19 cellular contexts compared by ENCODE assay signal in the genomic region with DNA sequence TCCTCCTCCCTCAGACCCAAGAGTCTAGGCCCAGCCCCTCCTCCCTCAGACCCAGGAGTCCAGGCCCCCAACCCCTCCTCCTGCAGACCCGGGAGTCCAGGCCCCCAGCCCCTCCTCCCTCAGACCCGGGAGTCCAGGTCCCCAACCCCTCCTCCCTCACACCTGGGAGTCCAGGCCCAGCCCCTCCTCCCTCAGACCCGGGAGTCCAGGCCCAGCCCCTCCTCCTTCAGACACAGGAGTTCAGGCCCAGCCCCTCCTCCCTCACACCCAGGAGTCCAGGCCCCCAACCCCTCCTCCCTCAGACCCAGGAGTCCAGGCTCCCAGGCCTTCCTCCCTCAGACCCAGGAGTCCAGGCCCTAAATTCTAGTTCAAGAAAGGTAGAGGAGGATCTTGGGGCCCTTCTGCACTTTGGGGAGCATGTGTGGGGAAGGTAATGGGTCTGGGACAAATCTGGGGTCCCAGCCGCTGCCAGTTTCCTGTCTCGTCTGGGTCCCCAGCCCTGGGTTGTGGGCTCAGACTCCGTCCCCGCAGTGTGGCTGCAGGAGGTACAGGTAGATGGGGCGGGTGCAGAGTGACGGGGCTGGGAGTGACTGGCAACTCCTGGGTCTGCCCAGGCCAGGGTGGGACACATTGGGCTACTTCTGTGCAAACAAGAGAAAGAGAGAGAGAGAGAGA. TPM values are rescaled to one million over a fixed set of nuclear protein-coding genes. Genes with fewer than 3 reads are reported as not detected.
DNase-seq lines count a peak whose midpoint lies in the region; ATAC-seq and TF ChIP-seq lines count a peak whose summit lies in the region.
"Had no signal": no experiment of that assay in that cellular context is flagged by ENCODE, and none has a peak within 500 bp of the region (broad histone marks: within the 10 kb centered on the region; RNA-seq: fewer than 3 reads in every experiment).

No MANE protein-coding gene starts in this region.

- H4K5ac ChIP-seq in mesendoderm (ENCODE audit: low read length) = no peak overlapping the region

- H3K27ac ChIP-seq in breast epithelium (no peak overlapping the region), mesendoderm (ENCODE audit: low read depth, low read length) (peak overlapping the region; percentile 75), right atrium auricular region (no peak overlapping the region), Peyer's patch (no peak overlapping the region)
- H3K27ac ChIP-seq: pancreas had no signal

- no peak overlapping the region for H3K4me2 ChIP-seq in mesendoderm (ENCODE audit: low read length)

- intact Hi-C loops in MCF 10A (cut with micrococcal nuclease) (no loop called here), breast epithelium (cut with DNase I; ENCODE audit: low total_unique reads) (no loop called here)

- in situ Hi-C loops in KBM-7 (cut with MboI; ENCODE audit: low pct_unique_long_range_greater_than_20kb, low sequenced_read_pairs) = no loop called here

- no peak overlapping the region for H3K4me3 ChIP-seq in breast epithelium
- no peak overlapping the region for H3K4me3 ChIP-seq in mesendoderm (ENCODE audit: low read length)
- no peak overlapping the region for H3K4me3 ChIP-seq in right atrium auricular region
- H3K4me3 ChIP-seq in Peyer's patch = no peak overlapping the region
- H3K4me3 ChIP-seq: pancreas had no signal

- H2BK5ac ChIP-seq in mesendoderm (ENCODE audit: low read length) = no peak overlapping the region

- no peak overlapping the region for H2AK5ac ChIP-seq in mesendoderm (ENCODE audit: low read length)

- ATAC-seq in T-helper 17 cell = no peak
- ATAC-seq: activated CD4-positive, alpha-beta T cell treated with anti-CD3 and anti-CD28 coated beads for 36 hours had no signal

- H3K4ac ChIP-seq in mesendoderm (ENCODE audit: low read depth, low read length) = no peak overlapping the region

- no peaks in the 10 kb centered on the region for H3K9me3 Mint-ChIP-seq in MCF 10A (ENCODE audit: unreplicated experiment)
- H3K9me3 Mint-ChIP-seq: activated naive CD8-positive, alpha-beta T cell treated with anti-CD3 and anti-CD28 coated beads, Interleukin-2, amount 10 ng/mL, durations not matched to agents 7 days and 5 days; memory B cell had no signal

- POLR2A ChIA-PET in MCF 10A (lab: Yijun Ruan, JAX) = interaction anchor here (0.7 to 0.9 kb wide), 4 partner anchors 10 to 72 kb away, joined by 3 to 4 read pairs (median 3); a partner anchor contains a TSS

- no peak overlapping the region for H3K4me3 Mint-ChIP-seq in MCF 10A (ENCODE audit: unreplicated experiment)
- peak overlapping the region; percentile 57 for H3K4me3 Mint-ChIP-seq in T-helper 17 cell
- H3K4me3 Mint-ChIP-seq: activated CD4-positive, alpha-beta T cell treated with anti-CD3 and anti-CD28 coated beads for 36 hours; activated naive CD8-positive, alpha-beta T cell treated with anti-CD3 and anti-CD28 coated beads, Interleukin-2, amount 10 ng/mL, durations not matched to agents 7 days and 5 days; memory B cell had no signal

- peaks cover 10% of the 10 kb centered on the region for H3K36me3 Mint-ChIP-seq in MCF 10A (ENCODE audit: insufficient read depth, unreplicated experiment)
- peaks cover 15% of the 10 kb centered on the region for H3K36me3 Mint-ChIP-seq in T-helper 17 cell (ENCODE audit: low read depth)

- H3K27me3 Mint-ChIP-seq in MCF 10A (ENCODE audit: insufficient read depth, unreplicated experiment) (peaks cover 28% of the 10 kb centered on the region), T-helper 17 cell (peaks cover 40% of the 10 kb centered on the region)

- TF ChIP-seq CTCF in MCF 10A (IDR thresholded peaks at IDR 0.05; ENCODE audit: unreplicated experiment) (no peak), breast epithelium (IDR thresholded peaks at IDR 0.05) (no peak), right atrium auricular region (IDR thresholded peaks at IDR 0.05) (no peak), Peyer's patch (IDR thresholded peaks at IDR 0.05) (no peak)

- H3K27me3 ChIP-seq in breast epithelium (peaks cover 12 to 56% of the 10 kb centered on the region in 2 donors), mesendoderm (ENCODE audit: insufficient read depth, low read length, poor library complexity) (peaks cover 3% of the 10 kb centered on the region), right atrium auricular region (peaks cover 12 to 45% of the 10 kb centered on the region in 2 donors), Peyer's patch (peaks cover 0 to 48% of the 10 kb centered on the region in 2 donors)

- H2BK120ac ChIP-seq in mesendoderm (ENCODE audit: low read depth, low read length) = no peak overlapping the region

- H3K79me1 ChIP-seq in mesendoderm (ENCODE audit: low read length) = no peaks in the 10 kb centered on the region

- peaks cover 4 to 6% of the 10 kb centered on the region in 2 donors for H3K4me1 ChIP-seq in breast epithelium
- H3K4me1 ChIP-seq in mesendoderm (ENCODE audit: control insufficient read depth, low read depth, low read length) = peaks cover 5% of the 10 kb centered on the region
- H3K4me1 ChIP-seq in right atrium auricular region = peaks cover 0 to 22% of the 10 kb centered on the region in 2 donors
- H3K4me1 ChIP-seq in Peyer's patch = peaks cover 0 to 31% (median 8%) of the 10 kb centered on the region in 4 donors

- CTCF ChIA-PET in MCF 10A (lab: Yijun Ruan, JAX) = interaction anchor here (1.8 kb wide), 1 partner anchor 72 kb away, joined by 5 read pairs; no protein-coding TSS in a partner anchor

- no peak overlapping the region for H4K8ac ChIP-seq in mesendoderm (ENCODE audit: low read depth, low read length)

- H3K9ac ChIP-seq in mesendoderm (ENCODE audit: low read length) = no peak overlapping the region

- peak overlapping the region; percentile 7 for H3K18ac ChIP-seq in mesendoderm (ENCODE audit: low read length)

- H3K9me3 ChIP-seq in breast epithelium (no peaks in the 10 kb centered on the region), T-helper 17 cell (ENCODE audit: control insufficient read depth, low read length, poor library complexity, severe bottlenecking) (no peaks in the 10 kb centered on the region), right atrium auricular region (no peaks in the 10 kb centered on the region), Peyer's patch (no peaks in the 10 kb centered on the region)
- H3K9me3 ChIP-seq: pancreas had no signal

- H3K23ac ChIP-seq in mesendoderm (ENCODE audit: low read length) = no peak overlapping the region

- DNase-seq in MCF 10A (ENCODE audit: unreplicated experiment) (no peak), breast epithelium (ENCODE audit: low spot score in 2 of 2) (no peak), T-helper 17 cell (no peak), mesendoderm (no peak), right atrium auricular region (ENCODE audit: low spot score) (no peak), cortex of kidney (lab: John Stamatoyannopoulos, UW) (no peak), KBM-7 (no peak), Peyer's patch (no peak)
- DNase-seq: activated naive CD8-positive, alpha-beta T cell treated with anti-CD3 and anti-CD28 coated beads, Interleukin-2, amount 10 ng/mL, durations not matched to agents 7 days and 5 days; activated T-cell treated with anti-CD3 and anti-CD28 coated beads, Interleukin-2, amount 50 U/mL, for 1 hour; GDM1; NCI-H2081 had no signal

- TF ChIP-seq POLR2A in breast epithelium (IDR thresholded peaks at IDR 0.05) = no peak
- TF ChIP-seq POLR2A in Peyer's patch (IDR thresholded peaks at IDR 0.05) = no peak

- peak overlapping the region; percentile 62 for H3K56ac ChIP-seq in mesendoderm (ENCODE audit: low read length)

- no peaks in the 10 kb centered on the region for H3K79me2 ChIP-seq in mesendoderm (ENCODE audit: control insufficient read depth, insufficient read depth, low read length)

- no peaks in the 10 kb centered on the region for H3K36me3 ChIP-seq in breast epithelium
- no peaks in the 10 kb centered on the region for H3K36me3 ChIP-seq in mesendoderm (ENCODE audit: control insufficient read depth, insufficient read depth, low read length)
- no peaks in the 10 kb centered on the region for H3K36me3 ChIP-seq in right atrium auricular region
- no peaks in the 10 kb centered on the region for H3K36me3 ChIP-seq in Peyer's patch
- H3K36me3 ChIP-seq: pancreas had no signal

- peaks cover 27% of the 10 kb centered on the region for H3K4me1 Mint-ChIP-seq in MCF 10A (ENCODE audit: insufficient read depth, unreplicated experiment)
- peaks cover 15% of the 10 kb centered on the region for H3K4me1 Mint-ChIP-seq in T-helper 17 cell

- no CpG with 5 or more reads among the region's 9 CpGs for WGBS in mesendoderm (ENCODE audit: extremely low coverage, insufficient coverage, low lambda C conversion rate)

- H2BK15ac ChIP-seq in mesendoderm (replicated peaks; ENCODE audit: low read depth) = no peak overlapping the region

- H3K27ac Mint-ChIP-seq in MCF 10A (ENCODE audit: low read depth, unreplicated experiment) (peak overlapping the region; percentile 11), T-helper 17 cell (no peak overlapping the region)
- H3K27ac Mint-ChIP-seq: activated CD4-positive, alpha-beta T cell treated with anti-CD3 and anti-CD28 coated beads for 36 hours; activated naive CD8-positive, alpha-beta T cell treated with anti-CD3 and anti-CD28 coated beads, Interleukin-2, amount 10 ng/mL, durations not matched to agents 7 days and 5 days; memory B cell had no signal

- no TSS peak for BruUV-seq in MCF 10A (replicated peaks; lab: Mats Ljungman, UMichigan)

RNA-seq across cellular contexts. Expression of a gene that starts 3.2 kb away (rescaled TPM):
- 0.58 and 0.59 TPM in 2 replicates for total RNA-seq in MCF 10A (2022)
- not detected for total RNA-seq in breast epithelium
- total RNA-seq in T-helper 17 cell = not detected
- polyA plus RNA-seq in mesendoderm (2013, experiment 1 of 2) = not detected
- polyA plus RNA-seq in mesendoderm (2013, experiment 2 of 2) = 0.08 TPM
- total RNA-seq in right atrium auricular region = not detected
- not detected for total RNA-seq in Peyer's patch
- total RNA-seq: A673; activated CD4-positive, alpha-beta T cell treated with anti-CD3 and anti-CD28 coated beads for 36 hours; activated naive CD8-positive, alpha-beta T cell treated with anti-CD3 and anti-CD28 coated beads, Interleukin-2, amount 10 ng/mL, durations not matched to agents 7 days and 5 days; cardiac septum; fibroblast of villous mesenchyme; pancreas; subcutaneous adipose tissue had no signal

RNA-seq across cellular contexts. Expression of a gene that starts 3.2 kb away (rescaled TPM):
- total RNA-seq in MCF 10A (2022) (4.2 TPM in 2 replicates), breast epithelium (1 to 10 TPM in 1 of 3 donors, under 1 TPM in 1, not detected in 1; 0.29 to 1.3 TPM), T-helper 17 cell (under 1 TPM; 0.25 to 0.89 TPM), right atrium auricular region (under 1 TPM in 1 of 2 donors, not detected in 1; 0.16 TPM), Peyer's patch (not detected)
- polyA plus RNA-seq in mesendoderm (2013, experiment 1 of 2) = 0.84 TPM
- 0.41 TPM for polyA plus RNA-seq in mesendoderm (2013, experiment 2 of 2)
- total RNA-seq: cardiac septum, subcutaneous adipose tissue had no signal

RNA-seq across cellular contexts. Expression of a gene that starts 10.4 kb away (rescaled TPM):
- total RNA-seq in MCF 10A (2022) (not detected in 2 replicates), breast epithelium (not detected), T-helper 17 cell (under 1 TPM in 1 of 2 donors, not detected in 1; 0.07 TPM), right atrium auricular region (not detected), Peyer's patch (not detected)
- polyA plus RNA-seq in mesendoderm (2013, experiment 1 of 2) = not detected
- polyA plus RNA-seq in mesendoderm (2013, experiment 2 of 2) = 0.01 TPM
- total RNA-seq: A673; activated CD4-positive, alpha-beta T cell treated with anti-CD3 and anti-CD28 coated beads for 36 hours; activated naive CD8-positive, alpha-beta T cell treated with anti-CD3 and anti-CD28 coated beads, Interleukin-2, amount 10 ng/mL, durations not matched to agents 7 days and 5 days; cardiac septum; fibroblast of villous mesenchyme; pancreas; subcutaneous adipose tissue had no signal
- polyA plus RNA-seq: pancreas had no signal

RNA-seq across cellular contexts. Expression of a gene that starts 10.6 kb away (rescaled TPM):
- 10.6 and 14.9 TPM in 2 replicates for total RNA-seq in MCF 10A (2022)
- total RNA-seq in breast epithelium = 10 to 100 TPM in 1 of 3 donors, 1 to 10 TPM in 2; 4.5 to 12.7 (median 9.8) TPM
- 10 to 100 TPM; 14.6 to 19.5 TPM for total RNA-seq in T-helper 17 cell
- 0.66 TPM for polyA plus RNA-seq in mesendoderm (2013, experiment 1 of 2)
- polyA plus RNA-seq in mesendoderm (2013, experiment 2 of 2) = 0.53 TPM
- 1 to 10 TPM in 1 of 2 donors, not detected in 1; 1.2 TPM for total RNA-seq in right atrium auricular region
- total RNA-seq in Peyer's patch = 10 to 100 TPM; 19.8 to 75.8 (median 61.6) TPM
- total RNA-seq: fibroblast of villous mesenchyme had no signal

RNA-seq across cellular contexts. Expression of a gene that starts 12.3 kb away (rescaled TPM):
- total RNA-seq in MCF 10A (2022) = 2,816 and 2,868 TPM in 2 replicates
- 100 to 1,000 TPM; 462 to 673 (median 471) TPM for total RNA-seq in breast epithelium
- 1,000 to 10,000 TPM; 3,164 to 3,616 TPM for total RNA-seq in T-helper 17 cell
- polyA plus RNA-seq in mesendoderm (2013, experiment 1 of 2) = 2,426 TPM
- polyA plus RNA-seq in mesendoderm (2013, experiment 2 of 2) = 2,495 TPM
- 100 to 1,000 TPM; 175 to 319 TPM for total RNA-seq in right atrium auricular region
- total RNA-seq in Peyer's patch = 100 to 1,000 TPM; 116 to 394 (median 283) TPM
